1 cellular context compared by ENCODE assay signal in the genomic region with DNA sequence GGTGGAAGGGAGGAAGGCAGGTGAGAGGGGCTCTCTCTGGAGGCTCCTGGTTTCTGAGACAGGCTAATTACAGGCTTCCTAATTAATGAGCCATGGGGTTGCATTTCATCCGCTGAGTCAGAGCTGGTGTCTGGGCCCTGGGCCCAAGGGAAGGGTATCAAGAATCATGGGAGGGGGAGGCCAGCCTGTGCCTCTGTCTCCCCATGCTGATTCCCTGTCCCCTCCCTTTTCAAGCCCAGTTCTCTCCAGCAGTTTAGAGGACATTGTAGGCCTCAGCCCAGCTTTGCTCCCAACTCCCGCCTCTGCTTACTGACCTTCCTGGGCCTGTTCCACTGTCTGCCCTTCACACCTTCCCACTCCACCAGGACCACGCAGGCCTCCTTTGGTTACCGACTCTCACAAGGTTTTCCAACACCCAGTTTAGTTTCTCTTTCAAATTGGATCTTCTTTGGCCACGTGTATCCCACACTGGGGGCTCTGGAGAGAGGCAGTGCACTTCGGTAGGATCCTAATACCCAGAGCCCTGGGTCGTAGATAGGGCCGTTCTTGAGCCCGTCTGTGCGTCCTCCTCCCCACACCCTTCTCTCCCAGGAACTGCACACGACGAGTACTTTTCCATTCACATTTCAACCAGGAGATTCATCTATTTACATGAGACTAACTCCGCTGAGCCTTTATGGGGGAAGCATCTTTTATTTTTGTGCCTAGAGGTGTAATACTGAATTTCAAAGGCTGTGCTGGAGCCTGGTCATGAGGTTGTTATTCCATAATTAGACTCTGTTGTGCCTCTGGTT.
TF ChIP-seq lines count a peak whose summit lies in the region.

No MANE protein-coding gene starts in this region.

TF ChIP-seq in GM23338, 12 proteins besides CTCF, POLR2A, EP300 and RAD21:
- TF ChIP-seq, protein P1, sequence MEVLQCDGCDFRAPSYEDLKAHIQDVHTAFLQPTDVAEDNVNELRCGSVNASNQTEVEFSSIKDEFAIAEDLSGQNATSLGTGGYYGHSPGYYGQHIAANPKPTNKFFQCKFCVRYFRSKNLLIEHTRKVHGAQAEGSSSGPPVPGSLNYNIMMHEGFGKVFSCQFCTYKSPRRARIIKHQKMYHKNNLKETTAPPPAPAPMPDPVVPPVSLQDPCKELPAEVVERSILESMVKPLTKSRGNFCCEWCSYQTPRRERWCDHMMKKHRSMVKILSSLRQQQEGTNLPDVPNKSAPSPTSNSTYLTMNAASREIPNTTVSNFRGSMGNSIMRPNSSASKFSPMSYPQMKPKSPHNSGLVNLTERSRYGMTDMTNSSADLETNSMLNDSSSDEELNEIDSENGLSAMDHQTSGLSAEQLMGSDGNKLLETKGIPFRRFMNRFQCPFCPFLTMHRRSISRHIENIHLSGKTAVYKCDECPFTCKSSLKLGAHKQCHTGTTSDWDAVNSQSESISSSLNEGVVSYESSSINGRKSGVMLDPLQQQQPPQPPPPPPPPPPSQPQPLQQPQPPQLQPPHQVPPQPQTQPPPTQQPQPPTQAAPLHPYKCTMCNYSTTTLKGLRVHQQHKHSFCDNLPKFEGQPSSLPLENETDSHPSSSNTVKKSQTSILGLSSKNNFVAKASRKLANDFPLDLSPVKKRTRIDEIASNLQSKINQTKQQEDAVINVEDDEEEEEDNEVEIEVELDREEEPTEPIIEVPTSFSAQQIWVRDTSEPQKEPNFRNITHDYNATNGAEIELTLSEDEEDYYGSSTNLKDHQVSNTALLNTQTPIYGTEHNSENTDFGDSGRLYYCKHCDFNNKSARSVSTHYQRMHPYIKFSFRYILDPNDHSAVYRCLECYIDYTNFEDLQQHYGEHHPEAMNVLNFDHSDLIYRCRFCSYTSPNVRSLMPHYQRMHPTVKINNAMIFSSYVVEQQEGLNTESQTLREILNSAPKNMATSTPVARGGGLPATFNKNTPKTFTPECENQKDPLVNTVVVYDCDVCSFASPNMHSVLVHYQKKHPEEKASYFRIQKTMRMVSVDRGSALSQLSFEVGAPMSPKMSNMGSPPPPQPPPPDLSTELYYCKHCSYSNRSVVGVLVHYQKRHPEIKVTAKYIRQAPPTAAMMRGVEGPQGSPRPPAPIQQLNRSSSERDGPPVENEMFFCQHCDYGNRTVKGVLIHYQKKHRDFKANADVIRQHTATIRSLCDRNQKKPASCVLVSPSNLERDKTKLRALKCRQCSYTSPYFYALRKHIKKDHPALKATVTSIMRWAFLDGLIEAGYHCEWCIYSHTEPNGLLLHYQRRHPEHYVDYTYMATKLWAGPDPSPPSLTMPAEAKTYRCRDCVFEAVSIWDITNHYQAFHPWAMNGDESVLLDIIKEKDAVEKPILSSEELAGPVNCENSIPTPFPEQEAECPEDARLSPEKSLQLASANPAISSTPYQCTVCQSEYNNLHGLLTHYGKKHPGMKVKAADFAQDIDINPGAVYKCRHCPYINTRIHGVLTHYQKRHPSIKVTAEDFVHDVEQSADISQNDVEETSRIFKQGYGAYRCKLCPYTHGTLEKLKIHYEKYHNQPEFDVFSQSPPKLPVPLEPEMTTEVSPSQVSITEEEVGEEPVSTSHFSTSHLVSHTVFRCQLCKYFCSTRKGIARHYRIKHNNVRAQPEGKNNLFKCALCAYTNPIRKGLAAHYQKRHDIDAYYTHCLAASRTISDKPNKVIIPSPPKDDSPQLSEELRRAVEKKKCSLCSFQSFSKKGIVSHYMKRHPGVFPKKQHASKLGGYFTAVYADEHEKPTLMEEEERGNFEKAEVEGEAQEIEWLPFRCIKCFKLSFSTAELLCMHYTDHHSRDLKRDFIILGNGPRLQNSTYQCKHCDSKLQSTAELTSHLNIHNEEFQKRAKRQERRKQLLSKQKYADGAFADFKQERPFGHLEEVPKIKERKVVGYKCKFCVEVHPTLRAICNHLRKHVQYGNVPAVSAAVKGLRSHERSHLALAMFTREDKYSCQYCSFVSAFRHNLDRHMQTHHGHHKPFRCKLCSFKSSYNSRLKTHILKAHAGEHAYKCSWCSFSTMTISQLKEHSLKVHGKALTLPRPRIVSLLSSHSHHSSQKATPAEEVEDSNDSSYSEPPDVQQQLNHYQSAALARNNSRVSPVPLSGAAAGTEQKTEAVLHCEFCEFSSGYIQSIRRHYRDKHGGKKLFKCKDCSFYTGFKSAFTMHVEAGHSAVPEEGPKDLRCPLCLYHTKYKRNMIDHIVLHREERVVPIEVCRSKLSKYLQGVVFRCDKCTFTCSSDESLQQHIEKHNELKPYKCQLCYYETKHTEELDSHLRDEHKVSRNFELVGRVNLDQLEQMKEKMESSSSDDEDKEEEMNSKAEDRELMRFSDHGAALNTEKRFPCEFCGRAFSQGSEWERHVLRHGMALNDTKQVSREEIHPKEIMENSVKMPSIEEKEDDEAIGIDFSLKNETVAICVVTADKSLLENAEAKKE (CRISPR knock-in tag; IDR thresholded peaks at IDR 0.05): no peak
- TF ChIP-seq NANOG (IDR thresholded peaks at IDR 0.05; ENCODE audit: borderline replicate concordance) (no peak), ZNF331 (CRISPR knock-in tag; IDR thresholded peaks at IDR 0.05; ENCODE audit: low read depth) (no peak), JUNB (IDR thresholded peaks at IDR 0.05; ENCODE audit: unreplicated experiment) (no peak), STAT1 (IDR thresholded peaks at IDR 0.05; ENCODE audit: unreplicated experiment) (no peak), ZNF114 (CRISPR knock-in tag; IDR thresholded peaks at IDR 0.05) (no peak)
- TF ChIP-seq, protein P2, sequence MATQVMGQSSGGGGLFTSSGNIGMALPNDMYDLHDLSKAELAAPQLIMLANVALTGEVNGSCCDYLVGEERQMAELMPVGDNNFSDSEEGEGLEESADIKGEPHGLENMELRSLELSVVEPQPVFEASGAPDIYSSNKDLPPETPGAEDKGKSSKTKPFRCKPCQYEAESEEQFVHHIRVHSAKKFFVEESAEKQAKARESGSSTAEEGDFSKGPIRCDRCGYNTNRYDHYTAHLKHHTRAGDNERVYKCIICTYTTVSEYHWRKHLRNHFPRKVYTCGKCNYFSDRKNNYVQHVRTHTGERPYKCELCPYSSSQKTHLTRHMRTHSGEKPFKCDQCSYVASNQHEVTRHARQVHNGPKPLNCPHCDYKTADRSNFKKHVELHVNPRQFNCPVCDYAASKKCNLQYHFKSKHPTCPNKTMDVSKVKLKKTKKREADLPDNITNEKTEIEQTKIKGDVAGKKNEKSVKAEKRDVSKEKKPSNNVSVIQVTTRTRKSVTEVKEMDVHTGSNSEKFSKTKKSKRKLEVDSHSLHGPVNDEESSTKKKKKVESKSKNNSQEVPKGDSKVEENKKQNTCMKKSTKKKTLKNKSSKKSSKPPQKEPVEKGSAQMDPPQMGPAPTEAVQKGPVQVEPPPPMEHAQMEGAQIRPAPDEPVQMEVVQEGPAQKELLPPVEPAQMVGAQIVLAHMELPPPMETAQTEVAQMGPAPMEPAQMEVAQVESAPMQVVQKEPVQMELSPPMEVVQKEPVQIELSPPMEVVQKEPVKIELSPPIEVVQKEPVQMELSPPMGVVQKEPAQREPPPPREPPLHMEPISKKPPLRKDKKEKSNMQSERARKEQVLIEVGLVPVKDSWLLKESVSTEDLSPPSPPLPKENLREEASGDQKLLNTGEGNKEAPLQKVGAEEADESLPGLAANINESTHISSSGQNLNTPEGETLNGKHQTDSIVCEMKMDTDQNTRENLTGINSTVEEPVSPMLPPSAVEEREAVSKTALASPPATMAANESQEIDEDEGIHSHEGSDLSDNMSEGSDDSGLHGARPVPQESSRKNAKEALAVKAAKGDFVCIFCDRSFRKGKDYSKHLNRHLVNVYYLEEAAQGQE (IDR thresholded peaks at IDR 0.05; ENCODE audit: unreplicated experiment): no peak
- TF ChIP-seq, protein P3, sequence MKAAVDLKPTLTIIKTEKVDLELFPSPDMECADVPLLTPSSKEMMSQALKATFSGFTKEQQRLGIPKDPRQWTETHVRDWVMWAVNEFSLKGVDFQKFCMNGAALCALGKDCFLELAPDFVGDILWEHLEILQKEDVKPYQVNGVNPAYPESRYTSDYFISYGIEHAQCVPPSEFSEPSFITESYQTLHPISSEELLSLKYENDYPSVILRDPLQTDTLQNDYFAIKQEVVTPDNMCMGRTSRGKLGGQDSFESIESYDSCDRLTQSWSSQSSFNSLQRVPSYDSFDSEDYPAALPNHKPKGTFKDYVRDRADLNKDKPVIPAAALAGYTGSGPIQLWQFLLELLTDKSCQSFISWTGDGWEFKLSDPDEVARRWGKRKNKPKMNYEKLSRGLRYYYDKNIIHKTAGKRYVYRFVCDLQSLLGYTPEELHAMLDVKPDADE (IDR thresholded peaks at IDR 0.05): no peak
TF ChIP-seq in GM23338: peak in this region for 0.
